Comparison of ENCODE assay signal across 8 cellular contexts in genomic region chr6:38871745-38872568, GRCh38.
DNase-seq lines count a peak whose midpoint lies in the region; ATAC-seq and TF ChIP-seq lines count a peak whose summit lies in the region.

No MANE protein-coding gene starts in this region.

- H3K27me3 ChIP-seq in WERI-Rb-1 (ENCODE audit: insufficient read depth, low read depth, severe bottlenecking), result no peaks in the 10 kb centered on the region

- H3K36me3 ChIP-seq in WERI-Rb-1, result no peaks in the 10 kb centered on the region

- no peak overlapping the region for H3K27ac ChIP-seq in WERI-Rb-1

- H3K4me3 Mint-ChIP-seq in central memory CD8-positive, alpha-beta T cell, result no peak overlapping the region

- H3K4me3 ChIP-seq in WERI-Rb-1 (ENCODE audit: low read depth, low read length), result no peak overlapping the region

- no peaks in the 10 kb centered on the region for H3K9me3 Mint-ChIP-seq in central memory CD8-positive, alpha-beta T cell

- no peaks in the 10 kb centered on the region for H3K36me3 Mint-ChIP-seq in central memory CD8-positive, alpha-beta T cell (ENCODE audit: insufficient read depth)

- peak; percentile 94 for TF ChIP-seq CTCF in WERI-Rb-1 (IDR thresholded peaks at IDR 0.05; ENCODE audit: low read depth, low read length)

- no peak for ATAC-seq in central memory CD8-positive, alpha-beta T cell (replicated peaks; ENCODE audit: extremely low read depth, poor library complexity, severe bottlenecking)
- no peak for ATAC-seq in HG03571 (IDR thresholded peaks at IDR 0.05; ENCODE audit: unreplicated experiment)

- H3K9me3 ChIP-seq in WERI-Rb-1 (ENCODE audit: severe bottlenecking), result no peaks in the 10 kb centered on the region

- H3K27ac Mint-ChIP-seq in central memory CD8-positive, alpha-beta T cell (ENCODE audit: low read depth), result no peak overlapping the region

- peak; percentile 11 for DNase-seq in NK-92 treated with Interleukin-12 subunit alpha and Interleukin-12 subunit beta, amount 100 ng/mL, for 24 hours (lab: John Stamatoyannopoulos, UW)
- DNase-seq in NK-92 (lab: John Stamatoyannopoulos, UW; ENCODE audit: unreplicated experiment) (no peak), NCI-H2107 (lab: John Stamatoyannopoulos, UW) (peak; percentile 6), WERI-Rb-1 (peak; percentile 80), left kidney (ENCODE audit: low read depth, low spot score) (peak; percentile 85)
- peak; percentile 33 to 37 for DNase-seq in central memory CD8-positive, alpha-beta T cell (ENCODE audit: low spot score in 2 of 2)
- DNase-seq in stimulated activated CD4-positive, alpha-beta T cell treated with anti-CD3 and anti-CD28 coated beads, TNF-alpha, amount 100 ng/mL, for 24 hours (ENCODE audit: low read depth in 3 of 3), result peak; percentile 26 to 51 (median 46)

- H3K4me1 Mint-ChIP-seq in central memory CD8-positive, alpha-beta T cell, result peaks cover 14% of the 10 kb centered on the region

- H3K27me3 Mint-ChIP-seq in central memory CD8-positive, alpha-beta T cell, result peaks cover 21% of the 10 kb centered on the region
